Comparison of ENCODE assay signal across 11 cellular contexts in the genomic region with DNA sequence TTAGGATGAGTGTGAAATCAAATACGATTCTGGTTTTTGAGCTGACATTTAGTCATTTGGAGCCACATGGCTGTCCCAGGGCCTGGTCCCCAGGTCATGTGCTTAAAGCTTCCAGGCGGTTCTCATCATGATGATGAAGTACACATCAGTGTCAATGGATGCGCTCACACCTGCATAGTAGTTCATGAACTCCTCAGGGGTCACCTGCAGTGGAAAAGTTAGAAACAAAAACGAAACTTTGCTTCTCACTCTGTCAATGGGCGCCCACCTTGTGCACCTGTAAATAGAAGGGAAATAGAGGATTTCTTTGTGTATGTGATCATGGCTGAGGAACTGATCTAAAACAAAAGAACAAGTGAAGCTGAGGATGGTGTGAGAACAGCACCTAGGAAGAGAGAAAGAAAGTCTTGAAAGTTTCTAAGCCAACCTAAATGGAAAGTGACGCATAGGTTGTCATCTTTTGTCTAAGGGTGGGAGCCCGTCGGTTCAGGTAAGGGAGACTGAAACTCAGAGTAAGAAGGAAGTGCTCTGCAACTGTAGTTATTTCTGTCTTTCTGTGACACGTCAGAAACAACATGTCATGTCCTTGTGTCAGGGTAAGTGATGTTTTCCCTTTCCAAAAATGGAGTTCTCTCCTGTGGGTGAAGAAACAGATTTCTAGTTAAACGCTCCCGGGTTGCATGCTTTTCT. TPM values are rescaled to one million over a fixed set of nuclear protein-coding genes. Genes with fewer than 3 reads are reported as not detected.
DNase-seq lines count a peak whose midpoint lies in the region; ATAC-seq and TF ChIP-seq lines count a peak whose summit lies in the region.
"Had no signal": no experiment of that assay in that cellular context is flagged by ENCODE, and none has a peak within 500 bp of the region (broad histone marks: within the 10 kb centered on the region; RNA-seq: fewer than 3 reads in every experiment).

No MANE protein-coding gene starts in this region.

- H3K9me2 ChIP-seq in MM.1S (replicated peaks; ENCODE audit: insufficient read depth, low read length), result no peaks in the 10 kb centered on the region

- peak in 2 of 3 experiments; percentile 14 to 31 for DNase-seq in stimulated activated CD4-positive, alpha-beta T cell treated with anti-CD3 and anti-CD28 coated beads, TNF-alpha, amount 100 ng/mL, for 24 hours (ENCODE audit: low read depth in 3 of 3)
- DNase-seq in stimulated activated CD4-positive, alpha-beta T cell treated with anti-CD3 and anti-CD28 coated beads, Interleukin-4, amount 100 ng/mL, for 1 hour, result no peak
- DNase-seq in MM.1S, result peak; percentile 79
- no peak for DNase-seq in kidney glomerular epithelial cell (lab: John Stamatoyannopoulos, UW)
- DNase-seq in NCI-H510A (lab: John Stamatoyannopoulos, UW), result no peak
- no peak for DNase-seq in colonic mucosa
- no peak for DNase-seq in breast epithelium (ENCODE audit: low spot score in 2 of 2)
- DNase-seq: amniotic stem cell, NCI-H510A treated with DMSO at 0.1 percent for 48 hours had no signal

- H2AFZ ChIP-seq in MM.1S (ENCODE audit: low read length), result no peak overlapping the region

- H3K9me3 ChIP-seq in MM.1S (replicated peaks; ENCODE audit: insufficient read depth, low read length) (no peaks in the 10 kb centered on the region), colonic mucosa (no peaks in the 10 kb centered on the region), breast epithelium (no peaks in the 10 kb centered on the region)

- TF ChIP-seq CTCF in MM.1S (IDR thresholded peaks at IDR 0.05; ENCODE audit: low read length) (no peak), colonic mucosa (IDR thresholded peaks at IDR 0.05) (no peak), breast epithelium (IDR thresholded peaks at IDR 0.05) (no peak)

- H3K4me3 ChIP-seq in MM.1S (ENCODE audit: low read length), result peak overlapping the region; percentile 30; the same call in 1 of the 2 replicates
- H3K4me3 ChIP-seq in colonic mucosa, result no peak overlapping the region
- no peak overlapping the region for H3K4me3 ChIP-seq in breast epithelium

- H3K27ac ChIP-seq in MM.1S (ENCODE audit: low read length), result peak overlapping the region; percentile 44; the same call in 1 of the 2 replicates
- H3K27ac ChIP-seq in colonic mucosa, result no peak overlapping the region
- no peak overlapping the region for H3K27ac ChIP-seq in breast epithelium
- H3K27ac ChIP-seq: epithelial cell of prostate had no signal

- H3K9ac ChIP-seq in MM.1S (ENCODE audit: low read length) (no peak overlapping the region), colonic mucosa (ENCODE audit: low read depth in 2 of 2, low read length in 2 of 2) (no peak overlapping the region)

- peaks cover 9% of the 10 kb centered on the region; the same call in 1 of the 2 replicates for H3F3A ChIP-seq in MM.1S (ENCODE audit: insufficient read depth, low read length)

- no peak for TF ChIP-seq POLR2A in breast epithelium (IDR thresholded peaks at IDR 0.05)

- H3K79me2 ChIP-seq in MM.1S (ENCODE audit: low read length), result no peaks in the 10 kb centered on the region

- ATAC-seq in GM21786 (IDR thresholded peaks at IDR 0.05; ENCODE audit: unreplicated experiment), result peak; percentile 56

- H3K4me2 ChIP-seq in MM.1S (ENCODE audit: low read depth, low read length), result peak overlapping the region; percentile 40

- H3K36me3 ChIP-seq in MM.1S (replicated peaks; ENCODE audit: insufficient read depth, low read length) (no peaks in the 10 kb centered on the region), colonic mucosa (no peaks in the 10 kb centered on the region), breast epithelium (no peaks in the 10 kb centered on the region)

- intact Hi-C loops in colonic mucosa (cut with DNase I) (no loop called here), breast epithelium (cut with DNase I; ENCODE audit: low total_unique reads) (no loop called here)

- H3K4me1 ChIP-seq in MM.1S (ENCODE audit: low read length), result peaks cover 16% of the 10 kb centered on the region
- no peaks in the 10 kb centered on the region for H3K4me1 ChIP-seq in colonic mucosa
- no peaks in the 10 kb centered on the region for H3K4me1 ChIP-seq in breast epithelium

- H3K27me3 ChIP-seq in MM.1S (replicated peaks; ENCODE audit: insufficient read depth, low read length) (no peaks in the 10 kb centered on the region), colonic mucosa (no peaks in the 10 kb centered on the region), breast epithelium (no peaks in the 10 kb centered on the region)

- H4K20me1 ChIP-seq in MM.1S (ENCODE audit: insufficient read depth, low read length), result no peaks in the 10 kb centered on the region

RNA-seq across cellular contexts. Expression of gene CAPSL, which starts 33.8 kb away (rescaled TPM):
- total RNA-seq in colonic mucosa (not detected), breast epithelium (not detected)

RNA-seq across cellular contexts. Expression of gene IL7R, which starts 47.9 kb away (rescaled TPM):
- total RNA-seq in colonic mucosa (1 to 10 TPM; 4.6 to 6.1 TPM), breast epithelium (10 to 100 TPM; 10.1 to 26.1 (median 16.7) TPM)

Comparison
In these comparisons a context has a peak if more than half of its experiments do, and no peak if none do; other contexts are left out.
1. DNase-seq: peak in stimulated activated CD4-positive, alpha-beta T cell treated with anti-CD3 and anti-CD28 coated beads, TNF-alpha, amount 100 ng/mL, for 24 hours (2 of 3) and MM.1S (single experiment); none in stimulated activated CD4-positive, alpha-beta T cell treated with anti-CD3 and anti-CD28 coated beads, Interleukin-4, amount 100 ng/mL, for 1 hour (single experiment), kidney glomerular epithelial cell (single experiment), NCI-H510A (single experiment), colonic mucosa (single experiment) and breast epithelium (0 of 2).